In genomic region chr1:69321311-69321710, GRCh38 we compare ENCODE assay signal across 1 cellular context.
TF ChIP-seq lines count a peak whose summit lies in the region.

No MANE protein-coding gene starts in this region.

TF ChIP-seq in WTC11, 78 proteins besides CTCF, POLR2A, EP300 and RAD21 (continued from another document):
- TF ChIP-seq ATF2 (CRISPR knock-in tag; IDR thresholded peaks at IDR 0.05; ENCODE audit: borderline replicate concordance, low read depth), result no peak
TF ChIP-seq in WTC11: peak in this region for 0.
